11 cellular contexts compared by ENCODE assay signal in genomic region chr6:114638346-114638745, GRCh38.
"Had no signal": no experiment of that assay in that cellular context is flagged by ENCODE, and none has a peak within 500 bp of the region (broad histone marks: within the 10 kb centered on the region; RNA-seq: fewer than 3 reads in every experiment).

No MANE protein-coding gene starts in this region.

- H3K4me1 ChIP-seq: thyroid gland, uterus had no signal

- H3K27ac ChIP-seq: epithelial cell of prostate, skin epidermis, thyroid gland, uterus had no signal

- H3K9me3 ChIP-seq: thyroid gland, uterus had no signal

- H3K4me3 ChIP-seq: skin epidermis, thyroid gland, uterus had no signal

- H3K36me3 ChIP-seq: thyroid gland, uterus had no signal

- DNase-seq: activated effector memory CD4-positive, alpha-beta T cell treated with Interleukin-2 at 50 U/mL for 16 hours; activated T-cell treated with anti-CD3 and anti-CD28 coated beads, Interleukin-2, amount 50 U/mL, for 1 hour; amniotic stem cell; effector memory CD4-positive, alpha-beta T cell; kidney; midbrain; retina; thyroid gland; uterus had no signal

- H3K27me3 ChIP-seq: thyroid gland, uterus had no signal
